Comparison of ENCODE assay signal across 1 cellular context in genomic region chr13:41516166-41516565, GRCh38.
TF ChIP-seq lines count a peak whose summit lies in the region.

No MANE protein-coding gene starts in this region.

TF ChIP-seq in IMR-90, 13 proteins besides CTCF, POLR2A, EP300 and RAD21:
- TF ChIP-seq, protein P1, sequence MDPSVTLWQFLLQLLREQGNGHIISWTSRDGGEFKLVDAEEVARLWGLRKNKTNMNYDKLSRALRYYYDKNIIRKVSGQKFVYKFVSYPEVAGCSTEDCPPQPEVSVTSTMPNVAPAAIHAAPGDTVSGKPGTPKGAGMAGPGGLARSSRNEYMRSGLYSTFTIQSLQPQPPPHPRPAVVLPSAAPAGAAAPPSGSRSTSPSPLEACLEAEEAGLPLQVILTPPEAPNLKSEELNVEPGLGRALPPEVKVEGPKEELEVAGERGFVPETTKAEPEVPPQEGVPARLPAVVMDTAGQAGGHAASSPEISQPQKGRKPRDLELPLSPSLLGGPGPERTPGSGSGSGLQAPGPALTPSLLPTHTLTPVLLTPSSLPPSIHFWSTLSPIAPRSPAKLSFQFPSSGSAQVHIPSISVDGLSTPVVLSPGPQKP (IDR thresholded peaks at IDR 0.05; ENCODE audit: borderline replicate concordance, low read depth, low read length), result no peak
- TF ChIP-seq MAFK (IDR thresholded peaks at IDR 0.05; ENCODE audit: low read depth, low read length) (no peak), FOS (IDR thresholded peaks at IDR 0.05; ENCODE audit: low read depth, low read length) (no peak), RCOR1 (IDR thresholded peaks at IDR 0.05; ENCODE audit: insufficient replicate concordance, low read length) (no peak), RFX5 (IDR thresholded peaks at IDR 0.05; ENCODE audit: low read depth, low read length) (no peak), NFE2L2 (IDR thresholded peaks at IDR 0.05; ENCODE audit: low read depth, low read length) (no peak), USF2 (IDR thresholded peaks at IDR 0.05; ENCODE audit: low read depth, low read length) (no peak), MAZ (IDR thresholded peaks at IDR 0.05; ENCODE audit: borderline replicate concordance, low read depth, low read length) (no peak), CHD1 (IDR thresholded peaks at IDR 0.05; ENCODE audit: low read depth, low read length) (no peak), MXI1 (IDR thresholded peaks at IDR 0.05; ENCODE audit: borderline replicate concordance, low read depth, low read length) (no peak), BHLHE40 (IDR thresholded peaks at IDR 0.05; ENCODE audit: low read depth, low read length) (no peak), SMC3 (IDR thresholded peaks at IDR 0.05; ENCODE audit: low read depth, low read length) (no peak), CEBPB (IDR thresholded peaks at IDR 0.05; ENCODE audit: low read depth, low read length) (no peak)
